In the genomic region with DNA sequence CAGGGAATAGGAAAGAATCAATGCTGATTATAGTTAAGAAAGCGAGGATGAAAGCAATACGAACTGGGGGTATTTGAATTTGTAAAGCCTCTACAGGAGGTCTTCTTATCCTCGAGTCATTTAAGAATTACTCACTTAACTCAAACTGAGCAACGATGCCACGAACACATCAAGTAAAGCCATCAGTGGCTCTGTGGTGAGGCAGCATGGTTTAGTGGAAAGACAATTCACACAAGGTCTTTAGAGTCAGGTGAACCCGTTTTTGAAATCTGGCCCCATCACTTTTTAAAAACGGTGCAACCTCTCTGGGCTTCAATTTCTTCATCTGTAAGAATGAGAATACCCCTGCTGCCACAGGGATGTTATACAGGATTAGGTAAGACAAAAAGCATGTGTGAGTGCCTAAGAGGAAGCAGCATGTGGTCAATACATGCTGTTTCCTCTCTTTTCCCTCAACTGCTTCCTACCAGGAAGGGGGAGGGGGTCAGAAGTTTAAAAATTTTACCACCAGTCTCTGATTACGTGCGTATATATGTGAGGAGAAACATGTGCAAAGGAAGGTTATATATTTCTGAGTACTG, we compare ENCODE assay signal across 3 cellular contexts.
A peak's percentile ranks its signal among the peaks of the same experiment; 100 is the strongest.
TF ChIP-seq lines count a peak whose summit lies in the region.

No MANE protein-coding gene starts in this region.

TF ChIP-seq in GM23338, 12 proteins besides CTCF, POLR2A, EP300 and RAD21:
- no peak for TF ChIP-seq ETS1 (IDR thresholded peaks at IDR 0.05)
- TF ChIP-seq, protein P1, sequence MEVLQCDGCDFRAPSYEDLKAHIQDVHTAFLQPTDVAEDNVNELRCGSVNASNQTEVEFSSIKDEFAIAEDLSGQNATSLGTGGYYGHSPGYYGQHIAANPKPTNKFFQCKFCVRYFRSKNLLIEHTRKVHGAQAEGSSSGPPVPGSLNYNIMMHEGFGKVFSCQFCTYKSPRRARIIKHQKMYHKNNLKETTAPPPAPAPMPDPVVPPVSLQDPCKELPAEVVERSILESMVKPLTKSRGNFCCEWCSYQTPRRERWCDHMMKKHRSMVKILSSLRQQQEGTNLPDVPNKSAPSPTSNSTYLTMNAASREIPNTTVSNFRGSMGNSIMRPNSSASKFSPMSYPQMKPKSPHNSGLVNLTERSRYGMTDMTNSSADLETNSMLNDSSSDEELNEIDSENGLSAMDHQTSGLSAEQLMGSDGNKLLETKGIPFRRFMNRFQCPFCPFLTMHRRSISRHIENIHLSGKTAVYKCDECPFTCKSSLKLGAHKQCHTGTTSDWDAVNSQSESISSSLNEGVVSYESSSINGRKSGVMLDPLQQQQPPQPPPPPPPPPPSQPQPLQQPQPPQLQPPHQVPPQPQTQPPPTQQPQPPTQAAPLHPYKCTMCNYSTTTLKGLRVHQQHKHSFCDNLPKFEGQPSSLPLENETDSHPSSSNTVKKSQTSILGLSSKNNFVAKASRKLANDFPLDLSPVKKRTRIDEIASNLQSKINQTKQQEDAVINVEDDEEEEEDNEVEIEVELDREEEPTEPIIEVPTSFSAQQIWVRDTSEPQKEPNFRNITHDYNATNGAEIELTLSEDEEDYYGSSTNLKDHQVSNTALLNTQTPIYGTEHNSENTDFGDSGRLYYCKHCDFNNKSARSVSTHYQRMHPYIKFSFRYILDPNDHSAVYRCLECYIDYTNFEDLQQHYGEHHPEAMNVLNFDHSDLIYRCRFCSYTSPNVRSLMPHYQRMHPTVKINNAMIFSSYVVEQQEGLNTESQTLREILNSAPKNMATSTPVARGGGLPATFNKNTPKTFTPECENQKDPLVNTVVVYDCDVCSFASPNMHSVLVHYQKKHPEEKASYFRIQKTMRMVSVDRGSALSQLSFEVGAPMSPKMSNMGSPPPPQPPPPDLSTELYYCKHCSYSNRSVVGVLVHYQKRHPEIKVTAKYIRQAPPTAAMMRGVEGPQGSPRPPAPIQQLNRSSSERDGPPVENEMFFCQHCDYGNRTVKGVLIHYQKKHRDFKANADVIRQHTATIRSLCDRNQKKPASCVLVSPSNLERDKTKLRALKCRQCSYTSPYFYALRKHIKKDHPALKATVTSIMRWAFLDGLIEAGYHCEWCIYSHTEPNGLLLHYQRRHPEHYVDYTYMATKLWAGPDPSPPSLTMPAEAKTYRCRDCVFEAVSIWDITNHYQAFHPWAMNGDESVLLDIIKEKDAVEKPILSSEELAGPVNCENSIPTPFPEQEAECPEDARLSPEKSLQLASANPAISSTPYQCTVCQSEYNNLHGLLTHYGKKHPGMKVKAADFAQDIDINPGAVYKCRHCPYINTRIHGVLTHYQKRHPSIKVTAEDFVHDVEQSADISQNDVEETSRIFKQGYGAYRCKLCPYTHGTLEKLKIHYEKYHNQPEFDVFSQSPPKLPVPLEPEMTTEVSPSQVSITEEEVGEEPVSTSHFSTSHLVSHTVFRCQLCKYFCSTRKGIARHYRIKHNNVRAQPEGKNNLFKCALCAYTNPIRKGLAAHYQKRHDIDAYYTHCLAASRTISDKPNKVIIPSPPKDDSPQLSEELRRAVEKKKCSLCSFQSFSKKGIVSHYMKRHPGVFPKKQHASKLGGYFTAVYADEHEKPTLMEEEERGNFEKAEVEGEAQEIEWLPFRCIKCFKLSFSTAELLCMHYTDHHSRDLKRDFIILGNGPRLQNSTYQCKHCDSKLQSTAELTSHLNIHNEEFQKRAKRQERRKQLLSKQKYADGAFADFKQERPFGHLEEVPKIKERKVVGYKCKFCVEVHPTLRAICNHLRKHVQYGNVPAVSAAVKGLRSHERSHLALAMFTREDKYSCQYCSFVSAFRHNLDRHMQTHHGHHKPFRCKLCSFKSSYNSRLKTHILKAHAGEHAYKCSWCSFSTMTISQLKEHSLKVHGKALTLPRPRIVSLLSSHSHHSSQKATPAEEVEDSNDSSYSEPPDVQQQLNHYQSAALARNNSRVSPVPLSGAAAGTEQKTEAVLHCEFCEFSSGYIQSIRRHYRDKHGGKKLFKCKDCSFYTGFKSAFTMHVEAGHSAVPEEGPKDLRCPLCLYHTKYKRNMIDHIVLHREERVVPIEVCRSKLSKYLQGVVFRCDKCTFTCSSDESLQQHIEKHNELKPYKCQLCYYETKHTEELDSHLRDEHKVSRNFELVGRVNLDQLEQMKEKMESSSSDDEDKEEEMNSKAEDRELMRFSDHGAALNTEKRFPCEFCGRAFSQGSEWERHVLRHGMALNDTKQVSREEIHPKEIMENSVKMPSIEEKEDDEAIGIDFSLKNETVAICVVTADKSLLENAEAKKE (CRISPR knock-in tag; IDR thresholded peaks at IDR 0.05) = peak; percentile 46; the same call in 1 of the 2 replicates

TF ChIP-seq in GM12878, 131 proteins besides CTCF, POLR2A, EP300 and RAD21:
- no peak for TF ChIP-seq CHD4 (IDR thresholded peaks at IDR 0.05)
- no peak for TF ChIP-seq BRCA1 (IDR thresholded peaks at IDR 0.05; ENCODE audit: low read depth, low read length)
- TF ChIP-seq MTA2 (IDR thresholded peaks at IDR 0.05; ENCODE audit: low read depth) = no peak
- no peak for TF ChIP-seq NR2F1 (conservative IDR thresholded peaks at IDR 0.05)
- TF ChIP-seq ATF7 (IDR thresholded peaks at IDR 0.05; ENCODE audit: low read depth) = no peak
- no peak for TF ChIP-seq YBX1 (IDR thresholded peaks at IDR 0.05)
- TF ChIP-seq STAT3 (IDR thresholded peaks at IDR 0.05; ENCODE audit: low read depth, low read length) = no peak
- TF ChIP-seq FOXM1 (IDR thresholded peaks at IDR 0.05; ENCODE audit: low read depth, low read length) = no peak
TF ChIP-seq in GM12878: peak in this region for 0.

TF ChIP-seq in neural cell, 6 proteins besides CTCF, POLR2A, EP300 and RAD21:
- TF ChIP-seq POLR2AphosphoS5 (IDR thresholded peaks at IDR 0.05) = no peak
